Comparison of ENCODE assay signal across 21 cellular contexts in the genomic region with DNA sequence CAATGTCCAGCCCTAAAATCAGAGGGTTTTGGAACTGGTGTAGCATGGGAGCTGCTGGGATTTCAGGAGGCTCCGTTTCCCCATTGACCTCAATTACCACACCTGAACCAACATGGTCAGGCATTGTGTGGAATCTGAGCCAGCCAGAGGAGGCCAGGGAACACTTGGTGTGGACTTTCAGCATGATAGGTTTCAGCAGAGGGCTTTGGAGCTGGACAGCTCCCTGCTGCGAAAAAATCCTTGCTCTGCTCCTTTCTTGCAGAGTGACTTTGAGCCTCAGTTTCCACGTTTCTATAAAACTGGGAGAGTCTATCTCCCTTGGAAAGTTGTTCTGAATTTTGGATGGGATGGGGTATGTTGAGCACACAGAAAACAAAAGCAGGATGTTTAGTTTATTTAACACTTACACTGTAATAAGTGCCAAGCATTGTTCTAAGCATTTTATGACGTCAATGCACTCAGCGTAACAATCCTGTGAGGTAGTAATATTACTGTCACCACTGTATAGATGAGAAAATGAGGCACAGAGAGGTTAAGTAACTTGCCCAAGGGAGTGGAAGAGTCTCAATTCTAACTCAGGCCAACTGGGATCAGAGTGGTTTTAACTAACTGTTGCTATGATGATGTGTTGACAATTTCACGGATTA.
DNase-seq lines count a peak whose midpoint lies in the region; TF ChIP-seq lines count a peak whose summit lies in the region.
"Had no signal": no experiment of that assay in that cellular context is flagged by ENCODE, and none has a peak within 500 bp of the region (broad histone marks: within the 10 kb centered on the region; RNA-seq: fewer than 3 reads in every experiment).

No MANE protein-coding gene starts in this region.

- DNase-seq in dermis blood vessel endothelial cell, result peak; percentile 12
- peak; percentile 46 for DNase-seq in iPS-NIHi7 (ENCODE audit: extremely low spot score)
- no peak for DNase-seq in nucleus accumbens (lab: John Stamatoyannopoulos, UW)
- no peak for DNase-seq in epidermal melanocyte (ENCODE audit: insufficient read length, low spot score)
- no peak for DNase-seq in AML-193 (lab: John Stamatoyannopoulos, UW)
- DNase-seq in OCI-M1 (lab: John Stamatoyannopoulos, UW), result no peak
- DNase-seq: C1 segment of cervical spinal cord; CD8-positive, alpha-beta memory T cell; DMS53; EL; H7; KBM-7; NCI-H1105 treated with DMSO at 0.1 percent for 48 hours; NCI-H1694; NCI-H2107; NCI-H2227 treated with DMSO at 0.1 percent for 48 hours; NCI-H524 treated with DMSO at 0.1 percent for 48 hours; PC-9 had no signal

- H3K4me1 ChIP-seq in HEK293 (ENCODE audit: control insufficient read depth, insufficient read depth, low read length) (no peaks in the 10 kb centered on the region), rectal smooth muscle tissue (ENCODE audit: control insufficient read depth, insufficient read depth, low read length) (no peaks in the 10 kb centered on the region)

- TF ChIP-seq CTCF in HEK293 (tag by site-specific recombination; IDR thresholded peaks at IDR 0.05), result no peak

- CTCF ChIA-PET in HEK293 (lab: Yijun Ruan, JAX), result interaction anchor here (2.4 kb wide), 1 partner anchor 13 kb away, joined by 15 read pairs; no protein-coding TSS in a partner anchor

- H3K9ac ChIP-seq in rectal smooth muscle tissue (ENCODE audit: low read length), result no peak overlapping the region

- H3K27me3 ChIP-seq in rectal smooth muscle tissue (ENCODE audit: control insufficient read depth, insufficient read depth, low read length), result no peaks in the 10 kb centered on the region

- H3K9me3 ChIP-seq in HEK293 (ENCODE audit: control insufficient read depth, insufficient read depth, low read depth, low read length), result no peaks in the 10 kb centered on the region

- H3K27ac ChIP-seq in HEK293 (ENCODE audit: extremely low read depth, low read depth, low read length), result no peak overlapping the region
- H3K27ac ChIP-seq in rectal smooth muscle tissue (ENCODE audit: low read depth, low read length), result peak overlapping the region; percentile 56
- H3K27ac ChIP-seq: PC-9, RWPE1 had no signal

- H3K4me3 ChIP-seq in HEK293 (ENCODE audit: low read depth, low read length) (no peak overlapping the region), rectal smooth muscle tissue (ENCODE audit: low read length) (no peak overlapping the region)
- H3K4me3 ChIP-seq: PC-9 had no signal

- no peaks in the 10 kb centered on the region for H3K36me3 ChIP-seq in HEK293 (ENCODE audit: control insufficient read depth in 2 of 2, insufficient read depth in 1 of 2, low read length in 2 of 2)
- no peaks in the 10 kb centered on the region for H3K36me3 ChIP-seq in rectal smooth muscle tissue (ENCODE audit: control insufficient read depth, insufficient read depth, low read length)

- POLR2A ChIA-PET in HEK293 (lab: Yijun Ruan, JAX), result no interaction called here

TF ChIP-seq in HEK293, 187 proteins besides CTCF, POLR2A, EP300 and RAD21:
- TF ChIP-seq, protein P1, sequence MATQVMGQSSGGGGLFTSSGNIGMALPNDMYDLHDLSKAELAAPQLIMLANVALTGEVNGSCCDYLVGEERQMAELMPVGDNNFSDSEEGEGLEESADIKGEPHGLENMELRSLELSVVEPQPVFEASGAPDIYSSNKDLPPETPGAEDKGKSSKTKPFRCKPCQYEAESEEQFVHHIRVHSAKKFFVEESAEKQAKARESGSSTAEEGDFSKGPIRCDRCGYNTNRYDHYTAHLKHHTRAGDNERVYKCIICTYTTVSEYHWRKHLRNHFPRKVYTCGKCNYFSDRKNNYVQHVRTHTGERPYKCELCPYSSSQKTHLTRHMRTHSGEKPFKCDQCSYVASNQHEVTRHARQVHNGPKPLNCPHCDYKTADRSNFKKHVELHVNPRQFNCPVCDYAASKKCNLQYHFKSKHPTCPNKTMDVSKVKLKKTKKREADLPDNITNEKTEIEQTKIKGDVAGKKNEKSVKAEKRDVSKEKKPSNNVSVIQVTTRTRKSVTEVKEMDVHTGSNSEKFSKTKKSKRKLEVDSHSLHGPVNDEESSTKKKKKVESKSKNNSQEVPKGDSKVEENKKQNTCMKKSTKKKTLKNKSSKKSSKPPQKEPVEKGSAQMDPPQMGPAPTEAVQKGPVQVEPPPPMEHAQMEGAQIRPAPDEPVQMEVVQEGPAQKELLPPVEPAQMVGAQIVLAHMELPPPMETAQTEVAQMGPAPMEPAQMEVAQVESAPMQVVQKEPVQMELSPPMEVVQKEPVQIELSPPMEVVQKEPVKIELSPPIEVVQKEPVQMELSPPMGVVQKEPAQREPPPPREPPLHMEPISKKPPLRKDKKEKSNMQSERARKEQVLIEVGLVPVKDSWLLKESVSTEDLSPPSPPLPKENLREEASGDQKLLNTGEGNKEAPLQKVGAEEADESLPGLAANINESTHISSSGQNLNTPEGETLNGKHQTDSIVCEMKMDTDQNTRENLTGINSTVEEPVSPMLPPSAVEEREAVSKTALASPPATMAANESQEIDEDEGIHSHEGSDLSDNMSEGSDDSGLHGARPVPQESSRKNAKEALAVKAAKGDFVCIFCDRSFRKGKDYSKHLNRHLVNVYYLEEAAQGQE (tag by site-specific recombination; IDR thresholded peaks at IDR 0.05), result peak; percentile 85
- no peak for TF ChIP-seq ZNF221 (tag by site-specific recombination; IDR thresholded peaks at IDR 0.05; ENCODE audit: borderline replicate concordance)

Comparison
In these comparisons a context has a peak if more than half of its experiments do, and no peak if none do; other contexts are left out.
1. DNase-seq: peak in dermis blood vessel endothelial cell (single experiment) and iPS-NIHi7 (single experiment); none in nucleus accumbens (0 of 56), epidermal melanocyte (single experiment), AML-193 (0 of 2) and OCI-M1 (single experiment).